In the genomic region with DNA sequence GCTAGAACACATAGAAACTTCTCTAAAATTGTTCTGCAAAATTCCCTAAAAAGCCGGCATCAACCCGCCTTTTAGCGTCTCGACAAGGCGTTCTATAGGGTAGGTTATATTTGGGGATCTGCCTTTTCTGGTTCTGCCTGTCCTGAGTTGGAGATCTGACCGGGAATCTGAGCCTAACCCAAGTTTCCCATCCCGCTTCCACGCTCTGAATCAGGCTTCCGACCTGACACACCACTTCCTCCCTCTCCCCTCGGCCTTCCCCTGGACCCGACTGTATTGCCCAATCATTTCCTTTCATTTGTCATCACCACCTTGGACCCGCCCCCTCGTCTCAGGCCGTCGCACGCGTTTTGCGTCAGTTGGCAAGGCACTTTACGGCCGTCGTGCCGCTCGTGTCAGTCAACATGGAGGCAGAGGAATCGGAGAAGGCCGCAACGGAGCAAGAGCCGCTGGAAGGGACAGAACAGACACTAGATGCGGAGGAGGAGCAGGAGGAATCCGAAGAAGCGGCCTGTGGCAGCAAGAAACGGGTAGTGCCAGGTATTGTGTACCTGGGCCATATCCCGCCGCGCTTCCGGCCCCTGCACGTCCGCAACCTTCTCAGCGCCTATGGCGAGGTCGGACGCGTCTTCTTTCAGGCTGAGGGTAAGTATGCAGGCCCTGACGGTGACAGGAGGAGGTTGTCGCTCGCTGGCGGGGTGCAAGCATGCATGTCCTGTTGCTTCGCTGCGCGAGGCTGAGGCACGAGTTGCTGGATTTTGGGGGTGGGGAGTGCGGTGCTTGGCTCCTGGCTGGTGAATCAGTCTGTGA, we compare ENCODE assay signal across 1 cellular context.
TF ChIP-seq lines count a peak whose summit lies in the region.

A gene (plus strand): TSS at position 375 of the 810 bp plus-strand sequence. CDS start 30 bp downstream, at position 405.

TF ChIP-seq in K562, 482 proteins besides CTCF, POLR2A, EP300 and RAD21 (continued from another document and continues in another):
- TF ChIP-seq, protein P1, sequence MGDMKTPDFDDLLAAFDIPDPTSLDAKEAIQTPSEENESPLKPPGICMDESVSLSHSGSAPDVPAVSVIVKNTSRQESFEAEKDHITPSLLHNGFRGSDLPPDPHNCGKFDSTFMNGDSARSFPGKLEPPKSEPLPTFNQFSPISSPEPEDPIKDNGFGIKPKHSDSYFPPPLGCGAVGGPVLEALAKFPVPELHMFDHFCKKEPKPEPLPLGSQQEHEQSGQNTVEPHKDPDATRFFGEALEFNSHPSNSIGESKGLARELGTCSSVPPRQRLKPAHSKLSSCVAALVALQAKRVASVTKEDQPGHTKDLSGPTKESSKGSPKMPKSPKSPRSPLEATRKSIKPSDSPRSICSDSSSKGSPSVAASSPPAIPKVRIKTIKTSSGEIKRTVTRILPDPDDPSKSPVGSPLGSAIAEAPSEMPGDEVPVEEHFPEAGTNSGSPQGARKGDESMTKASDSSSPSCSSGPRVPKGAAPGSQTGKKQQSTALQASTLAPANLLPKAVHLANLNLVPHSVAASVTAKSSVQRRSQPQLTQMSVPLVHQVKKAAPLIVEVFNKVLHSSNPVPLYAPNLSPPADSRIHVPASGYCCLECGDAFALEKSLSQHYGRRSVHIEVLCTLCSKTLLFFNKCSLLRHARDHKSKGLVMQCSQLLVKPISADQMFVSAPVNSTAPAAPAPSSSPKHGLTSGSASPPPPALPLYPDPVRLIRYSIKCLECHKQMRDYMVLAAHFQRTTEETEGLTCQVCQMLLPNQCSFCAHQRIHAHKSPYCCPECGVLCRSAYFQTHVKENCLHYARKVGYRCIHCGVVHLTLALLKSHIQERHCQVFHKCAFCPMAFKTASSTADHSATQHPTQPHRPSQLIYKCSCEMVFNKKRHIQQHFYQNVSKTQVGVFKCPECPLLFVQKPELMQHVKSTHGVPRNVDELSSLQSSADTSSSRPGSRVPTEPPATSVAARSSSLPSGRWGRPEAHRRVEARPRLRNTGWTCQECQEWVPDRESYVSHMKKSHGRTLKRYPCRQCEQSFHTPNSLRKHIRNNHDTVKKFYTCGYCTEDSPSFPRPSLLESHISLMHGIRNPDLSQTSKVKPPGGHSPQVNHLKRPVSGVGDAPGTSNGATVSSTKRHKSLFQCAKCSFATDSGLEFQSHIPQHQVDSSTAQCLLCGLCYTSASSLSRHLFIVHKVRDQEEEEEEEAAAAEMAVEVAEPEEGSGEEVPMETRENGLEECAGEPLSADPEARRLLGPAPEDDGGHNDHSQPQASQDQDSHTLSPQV (IDR thresholded peaks at IDR 0.05), result no peak
- TF ChIP-seq NRF1 (conservative IDR thresholded peaks at IDR 0.05 in 1 of 2, IDR thresholded peaks at IDR 0.05 in 1 of 2) (peak; percentile 45 to 64; a peak in 3 of 4 replicates), PCBP1 (IDR thresholded peaks at IDR 0.05; ENCODE audit: low read depth, low read length, poor library complexity, severe bottlenecking) (no peak), ZNF3 (CRISPR knock-in tag; IDR thresholded peaks at IDR 0.05) (no peak), ZBTB17 (CRISPR knock-in tag; IDR thresholded peaks at IDR 0.05) (peak; percentile 53; the same call in 1 of the 2 replicates), ZNF282 (CRISPR knock-in tag; IDR thresholded peaks at IDR 0.05) (no peak), ARHGAP35 (IDR thresholded peaks at IDR 0.05; ENCODE audit: partially characterized antibody) (no peak), ELF1 (tag; IDR thresholded peaks at IDR 0.05) (peak; percentile 83), CHD4 (IDR thresholded peaks at IDR 0.05; ENCODE audit: insufficient read depth, insufficient replicate concordance, low read depth, low read length, poor library complexity, severe bottlenecking) (no peak), ZNF584 (CRISPR knock-in tag; IDR thresholded peaks at IDR 0.05; ENCODE audit: low read depth) (no peak), EHMT2 (IDR thresholded peaks at IDR 0.05) (no peak), NR4A1 (CRISPR knock-in tag; IDR thresholded peaks at IDR 0.05) (no peak), NR4A1 (tag; IDR thresholded peaks at IDR 0.05) (0 out of 2 replicates have a peak, but pooled peaks have one; percentile 58), ZNF140 (CRISPR knock-in tag; IDR thresholded peaks at IDR 0.05) (no peak), HIVEP1 (CRISPR knock-in tag; IDR thresholded peaks at IDR 0.05) (no peak), ZNF586 (CRISPR knock-in tag; conservative IDR thresholded peaks at IDR 0.05) (no peak), KDM4B (IDR thresholded peaks at IDR 0.05; ENCODE audit: borderline replicate concordance in 2 of 2, low read depth in 1 of 2) (no peak), ZNF695 (CRISPR knock-in tag; IDR thresholded peaks at IDR 0.05) (no peak), ZNF696 (CRISPR knock-in tag; conservative IDR thresholded peaks at IDR 0.05) (no peak), SMARCA5 (IDR thresholded peaks at IDR 0.05) (no peak), CHD1 (IDR thresholded peaks at IDR 0.05; ENCODE audit: low read length) (no peak), PHB2 (IDR thresholded peaks at IDR 0.05; ENCODE audit: low read depth) (no peak; the same call in 1 of the 2 replicates), ZEB2 (IDR thresholded peaks at IDR 0.05) (no peak), ZBTB1 (CRISPR knock-in tag; IDR thresholded peaks at IDR 0.05; ENCODE audit: borderline replicate concordance, low read depth) (no peak), DIDO1 (tag; IDR thresholded peaks at IDR 0.05; ENCODE audit: low read depth) (peak; percentile 95), HCFC1 (IDR thresholded peaks at IDR 0.05; ENCODE audit: low read depth, low read length) (peak; percentile 86)
- TF ChIP-seq, protein P2, sequence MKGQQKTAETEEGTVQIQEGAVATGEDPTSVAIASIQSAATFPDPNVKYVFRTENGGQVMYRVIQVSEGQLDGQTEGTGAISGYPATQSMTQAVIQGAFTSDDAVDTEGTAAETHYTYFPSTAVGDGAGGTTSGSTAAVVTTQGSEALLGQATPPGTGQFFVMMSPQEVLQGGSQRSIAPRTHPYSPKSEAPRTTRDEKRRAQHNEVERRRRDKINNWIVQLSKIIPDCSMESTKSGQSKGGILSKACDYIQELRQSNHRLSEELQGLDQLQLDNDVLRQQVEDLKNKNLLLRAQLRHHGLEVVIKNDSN (CRISPR knock-in tag; IDR thresholded peaks at IDR 0.05), result no peak; the same call in 1 of the 2 replicates
- TF ChIP-seq, protein P3, sequence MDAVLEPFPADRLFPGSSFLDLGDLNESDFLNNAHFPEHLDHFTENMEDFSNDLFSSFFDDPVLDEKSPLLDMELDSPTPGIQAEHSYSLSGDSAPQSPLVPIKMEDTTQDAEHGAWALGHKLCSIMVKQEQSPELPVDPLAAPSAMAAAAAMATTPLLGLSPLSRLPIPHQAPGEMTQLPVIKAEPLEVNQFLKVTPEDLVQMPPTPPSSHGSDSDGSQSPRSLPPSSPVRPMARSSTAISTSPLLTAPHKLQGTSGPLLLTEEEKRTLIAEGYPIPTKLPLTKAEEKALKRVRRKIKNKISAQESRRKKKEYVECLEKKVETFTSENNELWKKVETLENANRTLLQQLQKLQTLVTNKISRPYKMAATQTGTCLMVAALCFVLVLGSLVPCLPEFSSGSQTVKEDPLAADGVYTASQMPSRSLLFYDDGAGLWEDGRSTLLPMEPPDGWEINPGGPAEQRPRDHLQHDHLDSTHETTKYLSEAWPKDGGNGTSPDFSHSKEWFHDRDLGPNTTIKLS (IDR thresholded peaks at IDR 0.05; ENCODE audit: borderline replicate concordance, low read depth), result peak; percentile 67; the same call in 1 of the 2 replicates
- TF ChIP-seq, protein P4, sequence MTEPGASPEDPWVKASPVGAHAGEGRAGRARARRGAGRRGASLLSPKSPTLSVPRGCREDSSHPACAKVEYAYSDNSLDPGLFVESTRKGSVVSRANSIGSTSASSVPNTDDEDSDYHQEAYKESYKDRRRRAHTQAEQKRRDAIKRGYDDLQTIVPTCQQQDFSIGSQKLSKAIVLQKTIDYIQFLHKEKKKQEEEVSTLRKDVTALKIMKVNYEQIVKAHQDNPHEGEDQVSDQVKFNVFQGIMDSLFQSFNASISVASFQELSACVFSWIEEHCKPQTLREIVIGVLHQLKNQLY (CRISPR knock-in tag; conservative IDR thresholded peaks at IDR 0.05), result no peak
- TF ChIP-seq, protein P5, sequence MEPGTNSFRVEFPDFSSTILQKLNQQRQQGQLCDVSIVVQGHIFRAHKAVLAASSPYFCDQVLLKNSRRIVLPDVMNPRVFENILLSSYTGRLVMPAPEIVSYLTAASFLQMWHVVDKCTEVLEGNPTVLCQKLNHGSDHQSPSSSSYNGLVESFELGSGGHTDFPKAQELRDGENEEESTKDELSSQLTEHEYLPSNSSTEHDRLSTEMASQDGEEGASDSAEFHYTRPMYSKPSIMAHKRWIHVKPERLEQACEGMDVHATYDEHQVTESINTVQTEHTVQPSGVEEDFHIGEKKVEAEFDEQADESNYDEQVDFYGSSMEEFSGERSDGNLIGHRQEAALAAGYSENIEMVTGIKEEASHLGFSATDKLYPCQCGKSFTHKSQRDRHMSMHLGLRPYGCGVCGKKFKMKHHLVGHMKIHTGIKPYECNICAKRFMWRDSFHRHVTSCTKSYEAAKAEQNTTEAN (CRISPR knock-in tag; IDR thresholded peaks at IDR 0.05), result no peak
- TF ChIP-seq, protein P6, sequence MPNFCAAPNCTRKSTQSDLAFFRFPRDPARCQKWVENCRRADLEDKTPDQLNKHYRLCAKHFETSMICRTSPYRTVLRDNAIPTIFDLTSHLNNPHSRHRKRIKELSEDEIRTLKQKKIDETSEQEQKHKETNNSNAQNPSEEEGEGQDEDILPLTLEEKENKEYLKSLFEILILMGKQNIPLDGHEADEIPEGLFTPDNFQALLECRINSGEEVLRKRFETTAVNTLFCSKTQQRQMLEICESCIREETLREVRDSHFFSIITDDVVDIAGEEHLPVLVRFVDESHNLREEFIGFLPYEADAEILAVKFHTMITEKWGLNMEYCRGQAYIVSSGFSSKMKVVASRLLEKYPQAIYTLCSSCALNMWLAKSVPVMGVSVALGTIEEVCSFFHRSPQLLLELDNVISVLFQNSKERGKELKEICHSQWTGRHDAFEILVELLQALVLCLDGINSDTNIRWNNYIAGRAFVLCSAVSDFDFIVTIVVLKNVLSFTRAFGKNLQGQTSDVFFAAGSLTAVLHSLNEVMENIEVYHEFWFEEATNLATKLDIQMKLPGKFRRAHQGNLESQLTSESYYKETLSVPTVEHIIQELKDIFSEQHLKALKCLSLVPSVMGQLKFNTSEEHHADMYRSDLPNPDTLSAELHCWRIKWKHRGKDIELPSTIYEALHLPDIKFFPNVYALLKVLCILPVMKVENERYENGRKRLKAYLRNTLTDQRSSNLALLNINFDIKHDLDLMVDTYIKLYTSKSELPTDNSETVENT (CRISPR knock-in tag; IDR thresholded peaks at IDR 0.05), result peak; percentile 10; the same call in 1 of the 2 replicates
- TF ChIP-seq, protein P7, sequence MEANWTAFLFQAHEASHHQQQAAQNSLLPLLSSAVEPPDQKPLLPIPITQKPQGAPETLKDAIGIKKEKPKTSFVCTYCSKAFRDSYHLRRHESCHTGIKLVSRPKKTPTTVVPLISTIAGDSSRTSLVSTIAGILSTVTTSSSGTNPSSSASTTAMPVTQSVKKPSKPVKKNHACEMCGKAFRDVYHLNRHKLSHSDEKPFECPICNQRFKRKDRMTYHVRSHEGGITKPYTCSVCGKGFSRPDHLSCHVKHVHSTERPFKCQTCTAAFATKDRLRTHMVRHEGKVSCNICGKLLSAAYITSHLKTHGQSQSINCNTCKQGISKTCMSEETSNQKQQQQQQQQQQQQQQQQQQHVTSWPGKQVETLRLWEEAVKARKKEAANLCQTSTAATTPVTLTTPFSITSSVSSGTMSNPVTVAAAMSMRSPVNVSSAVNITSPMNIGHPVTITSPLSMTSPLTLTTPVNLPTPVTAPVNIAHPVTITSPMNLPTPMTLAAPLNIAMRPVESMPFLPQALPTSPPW (CRISPR knock-in tag; IDR thresholded peaks at IDR 0.05), result peak; percentile 71; the same call in 1 of the 2 replicates
- TF ChIP-seq, protein P8, sequence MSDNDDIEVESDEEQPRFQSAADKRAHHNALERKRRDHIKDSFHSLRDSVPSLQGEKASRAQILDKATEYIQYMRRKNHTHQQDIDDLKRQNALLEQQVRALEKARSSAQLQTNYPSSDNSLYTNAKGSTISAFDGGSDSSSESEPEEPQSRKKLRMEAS (CRISPR knock-in tag; IDR thresholded peaks at IDR 0.05), result peak; percentile 85
- TF ChIP-seq, protein P9, sequence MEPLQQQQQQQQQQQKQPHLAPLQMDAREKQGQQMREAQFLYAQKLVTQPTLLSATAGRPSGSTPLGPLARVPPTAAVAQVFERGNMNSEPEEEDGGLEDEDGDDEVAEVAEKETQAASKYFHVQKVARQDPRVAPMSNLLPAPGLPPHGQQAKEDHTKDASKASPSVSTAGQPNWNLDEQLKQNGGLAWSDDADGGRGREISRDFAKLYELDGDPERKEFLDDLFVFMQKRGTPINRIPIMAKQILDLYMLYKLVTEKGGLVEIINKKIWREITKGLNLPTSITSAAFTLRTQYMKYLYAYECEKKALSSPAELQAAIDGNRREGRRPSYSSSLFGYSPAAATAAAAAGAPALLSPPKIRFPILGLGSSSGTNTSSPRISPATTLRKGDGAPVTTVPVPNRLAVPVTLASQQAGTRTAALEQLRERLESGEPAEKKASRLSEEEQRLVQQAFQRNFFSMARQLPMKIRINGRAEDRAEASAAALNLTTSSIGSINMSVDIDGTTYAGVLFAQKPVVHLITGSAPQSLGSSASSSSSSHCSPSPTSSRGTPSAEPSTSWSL (CRISPR knock-in tag; IDR thresholded peaks at IDR 0.05; ENCODE audit: borderline replicate concordance), result no peak
- TF ChIP-seq, protein P10, sequence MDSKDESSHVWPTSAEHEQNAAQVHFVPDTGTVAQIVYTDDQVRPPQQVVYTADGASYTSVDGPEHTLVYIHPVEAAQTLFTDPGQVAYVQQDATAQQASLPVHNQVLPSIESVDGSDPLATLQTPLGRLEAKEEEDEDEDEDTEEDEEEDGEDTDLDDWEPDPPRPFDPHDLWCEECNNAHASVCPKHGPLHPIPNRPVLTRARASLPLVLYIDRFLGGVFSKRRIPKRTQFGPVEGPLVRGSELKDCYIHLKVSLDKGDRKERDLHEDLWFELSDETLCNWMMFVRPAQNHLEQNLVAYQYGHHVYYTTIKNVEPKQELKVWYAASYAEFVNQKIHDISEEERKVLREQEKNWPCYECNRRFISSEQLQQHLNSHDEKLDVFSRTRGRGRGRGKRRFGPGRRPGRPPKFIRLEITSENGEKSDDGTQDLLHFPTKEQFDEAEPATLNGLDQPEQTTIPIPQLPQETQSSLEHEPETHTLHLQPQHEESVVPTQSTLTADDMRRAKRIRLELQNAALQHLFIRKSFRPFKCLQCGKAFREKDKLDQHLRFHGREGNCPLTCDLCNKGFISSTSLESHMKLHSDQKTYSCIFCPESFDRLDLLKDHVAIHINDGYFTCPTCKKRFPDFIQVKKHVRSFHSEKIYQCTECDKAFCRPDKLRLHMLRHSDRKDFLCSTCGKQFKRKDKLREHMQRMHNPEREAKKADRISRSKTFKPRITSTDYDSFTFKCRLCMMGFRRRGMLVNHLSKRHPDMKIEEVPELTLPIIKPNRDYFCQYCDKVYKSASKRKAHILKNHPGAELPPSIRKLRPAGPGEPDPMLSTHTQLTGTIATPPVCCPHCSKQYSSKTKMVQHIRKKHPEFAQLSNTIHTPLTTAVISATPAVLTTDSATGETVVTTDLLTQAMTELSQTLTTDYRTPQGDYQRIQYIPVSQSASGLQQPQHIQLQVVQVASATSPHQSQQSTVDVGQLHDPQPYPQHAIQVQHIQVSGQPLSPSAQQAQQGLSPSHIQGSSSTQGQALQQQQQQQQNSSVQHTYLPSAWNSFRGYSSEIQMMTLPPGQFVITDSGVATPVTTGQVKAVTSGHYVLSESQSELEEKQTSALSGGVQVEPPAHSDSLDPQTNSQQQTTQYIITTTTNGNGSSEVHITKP (IDR thresholded peaks at IDR 0.05; ENCODE audit: partially characterized antibody), result peak; percentile 84
